In the genomic region with DNA sequence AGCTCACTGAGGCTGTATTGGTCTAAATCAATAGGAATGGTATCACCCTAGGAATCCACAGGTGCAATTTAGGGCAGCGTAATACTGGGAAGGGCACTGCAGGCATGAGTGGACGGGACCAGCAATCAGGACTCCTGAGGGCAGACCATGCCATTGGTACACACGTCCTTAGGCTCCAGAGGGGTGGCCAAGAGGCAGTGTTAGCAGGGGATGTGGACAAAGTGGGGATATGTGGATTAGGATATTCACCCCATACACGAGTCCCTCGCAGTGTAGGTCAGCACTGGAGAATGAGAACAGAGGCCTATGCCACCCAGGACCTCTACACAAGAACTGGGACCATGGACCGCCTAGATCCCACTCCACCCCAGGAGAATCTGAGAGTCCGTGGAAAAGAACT, we compare ENCODE assay signal across 17 cellular contexts.
A peak's percentile ranks its signal among the peaks of the same experiment; 100 is the strongest.
DNase-seq lines count a peak whose midpoint lies in the region; ATAC-seq lines count a peak whose summit lies in the region.
"Had no signal": no experiment of that assay in that cellular context is flagged by ENCODE, and none has a peak within 500 bp of the region (broad histone marks: within the 10 kb centered on the region; RNA-seq: fewer than 3 reads in every experiment).

No MANE protein-coding gene starts in this region.

- peak overlapping the region; percentile 62 for H2BK120ac ChIP-seq in neuronal stem cell (ENCODE audit: low read depth, low read length)

- H2AK5ac ChIP-seq in neuronal stem cell (ENCODE audit: low read depth, low read length) = peak overlapping the region; percentile 68

- no peak overlapping the region for H3K4ac ChIP-seq in neuronal stem cell (ENCODE audit: low read length)

- no peak overlapping the region for H2BK12ac ChIP-seq in neuronal stem cell (ENCODE audit: low read length)

- no peak overlapping the region for H3K14ac ChIP-seq in neuronal stem cell (ENCODE audit: low read length)

- no peaks in the 10 kb centered on the region for H3K36me3 ChIP-seq in neuronal stem cell (replicated peaks in 1 of 2; ENCODE audit: control insufficient read depth in 2 of 2, insufficient read depth in 2 of 2, low read length in 2 of 2)
- H3K36me3 ChIP-seq: BLaER1 treated with 17β-estradiol and CSF1 and Interleukin-3, amounts not matched to agents 10 nM and 100 nM had no signal

- no peak overlapping the region for H3K4me2 ChIP-seq in neuronal stem cell (ENCODE audit: insufficient read depth, low read length, poor library complexity, severe bottlenecking)
- H3K4me2 ChIP-seq: A549; BLaER1 treated with 17β-estradiol and CSF1 and Interleukin-3, amounts not matched to agents 10 nM and 100 nM had no signal

- H3K9ac ChIP-seq in neuronal stem cell (ENCODE audit: low read depth, low read length, poor library complexity) = peak overlapping the region; percentile 13
- H3K9ac ChIP-seq: BLaER1 treated with 17β-estradiol and CSF1 and Interleukin-3, amounts not matched to agents 10 nM and 100 nM had no signal

- no peak overlapping the region for H3K4me3 ChIP-seq in neuronal stem cell (ENCODE audit: low read length in 2 of 2)
- H3K4me3 ChIP-seq: A549; BLaER1 treated with 17β-estradiol and CSF1 and Interleukin-3, amounts not matched to agents 10 nM and 100 nM had no signal

- WGBS in neuronal stem cell (ENCODE audit: extremely low coverage in 2 of 2, insufficient read length in 2 of 2, insufficient replicate concordance in 1 of 2), 2 donors = no CpG with 5 or more reads among the region's 7 CpGs

- ATAC-seq in HG03565 (IDR thresholded peaks at IDR 0.05; ENCODE audit: unreplicated experiment) = no peak
- ATAC-seq: A549; CD8-positive, alpha-beta T cell had no signal

- H3K36me3 Mint-ChIP-seq in activated CD4-positive, alpha-beta T cell treated with anti-CD3 and anti-CD28 coated beads, Interleukin-2, amount 10 ng/mL, durations not matched to agents 24 days and 14 days (ENCODE audit: low read depth) = no peaks in the 10 kb centered on the region
- H3K36me3 Mint-ChIP-seq: CD8-positive, alpha-beta T cell had no signal

- no peaks in the 10 kb centered on the region for H3K9me3 Mint-ChIP-seq in activated CD4-positive, alpha-beta T cell treated with anti-CD3 and anti-CD28 coated beads, Interleukin-2, amount 10 ng/mL, durations not matched to agents 24 days and 14 days
- H3K9me3 Mint-ChIP-seq: CD4-positive, alpha-beta T cell; CD8-positive, alpha-beta T cell had no signal

- H3K23ac ChIP-seq in neuronal stem cell (ENCODE audit: low read depth, low read length, poor library complexity) = no peak overlapping the region

- no peak overlapping the region for H4K8ac ChIP-seq in neuronal stem cell (ENCODE audit: low read depth, low read length)

- H3K4me3 Mint-ChIP-seq in activated CD4-positive, alpha-beta T cell treated with anti-CD3 and anti-CD28 coated beads, Interleukin-2, amount 10 ng/mL, durations not matched to agents 24 days and 14 days = no peak overlapping the region
- H3K4me3 Mint-ChIP-seq: B cell; CD4-positive, alpha-beta T cell; CD8-positive, alpha-beta T cell had no signal

- H2AFZ ChIP-seq in neuronal stem cell (ENCODE audit: low read length) = no peak overlapping the region

- no peak overlapping the region for H2BK5ac ChIP-seq in neuronal stem cell (ENCODE audit: low read length)

- no peak overlapping the region for H2BK15ac ChIP-seq in neuronal stem cell (ENCODE audit: low read length)

- no peaks in the 10 kb centered on the region for H3K27me3 Mint-ChIP-seq in activated CD4-positive, alpha-beta T cell treated with anti-CD3 and anti-CD28 coated beads, Interleukin-2, amount 10 ng/mL, durations not matched to agents 24 days and 14 days
- H3K27me3 Mint-ChIP-seq: B cell; CD4-positive, alpha-beta T cell had no signal

- H3K27ac ChIP-seq in neuronal stem cell (replicated peaks; ENCODE audit: low read length) = no peak overlapping the region
- H3K27ac ChIP-seq: 22Rv1; A549; BLaER1 treated with 17β-estradiol and CSF1 and Interleukin-3, amounts not matched to agents 10 nM and 100 nM; C4-2B had no signal

- no peak overlapping the region for H3K18ac ChIP-seq in neuronal stem cell (ENCODE audit: low read length)

- intact Hi-C loops in activated CD4-positive, alpha-beta T cell treated with anti-CD3 and anti-CD28 coated beads, Interleukin-2, amount 10 ng/mL, durations not matched to agents 24 days and 14 days (cut with micrococcal nuclease) = no loop called here

- H3K27me3 ChIP-seq in neuronal stem cell (ENCODE audit: control insufficient read depth in 3 of 3, insufficient read depth in 3 of 3, low read depth in 1 of 3, low read length in 3 of 3) = no peaks in the 10 kb centered on the region
- H3K27me3 ChIP-seq: BLaER1 treated with 17β-estradiol and CSF1 and Interleukin-3, amounts not matched to agents 10 nM and 100 nM had no signal

- peak; percentile 37 for DNase-seq in activated CD4-positive, alpha-beta T cell treated with anti-CD3 and anti-CD28 coated beads, Interleukin-2, amount 10 ng/mL, durations not matched to agents 24 days and 14 days
- no peak for DNase-seq in activated CD4-positive, alpha-beta T cell treated with anti-CD3 and anti-CD28 coated beads, Interleukin-2, amount 50 U/mL, for 48 hours
- DNase-seq in neuronal stem cell (ENCODE audit: low spot score) (no peak), NCI-H2029 treated with DMSO at 0.1 percent for 48 hours (lab: John Stamatoyannopoulos, UW) (no peak)
- DNase-seq: AML-193; Caco-2; Calu3; CD4-positive, alpha-beta T cell; CD8-positive, alpha-beta T cell; DMS79 treated with DMSO at 0.1 percent for 48 hours; GF-D8 had no signal

- H3K4me1 Mint-ChIP-seq in activated CD4-positive, alpha-beta T cell treated with anti-CD3 and anti-CD28 coated beads, Interleukin-2, amount 10 ng/mL, durations not matched to agents 24 days and 14 days = no peaks in the 10 kb centered on the region

- no peak overlapping the region for H3K27ac Mint-ChIP-seq in activated CD4-positive, alpha-beta T cell treated with anti-CD3 and anti-CD28 coated beads, Interleukin-2, amount 10 ng/mL, durations not matched to agents 24 days and 14 days
- H3K27ac Mint-ChIP-seq: B cell; CD4-positive, alpha-beta T cell; CD8-positive, alpha-beta T cell had no signal

- H3K79me1 ChIP-seq in neuronal stem cell (ENCODE audit: low read depth, low read length) = no peaks in the 10 kb centered on the region

- H4K91ac ChIP-seq in neuronal stem cell (ENCODE audit: low read depth, low read length, poor library complexity) = no peak overlapping the region

- peaks cover 0 to 2% of the 10 kb centered on the region in 2 donors for H3K4me1 ChIP-seq in neuronal stem cell (ENCODE audit: control insufficient read depth in 2 of 2, insufficient read depth in 1 of 2, low read depth in 1 of 2, low read length in 2 of 2)
- H3K4me1 ChIP-seq: A549; BLaER1 treated with 17β-estradiol and CSF1 and Interleukin-3, amounts not matched to agents 10 nM and 100 nM; Caco-2 had no signal

- H3K9me3 ChIP-seq in neuronal stem cell (replicated peaks in 1 of 2; ENCODE audit: control insufficient read depth in 2 of 2, insufficient read depth in 1 of 2, low read depth in 1 of 2, low read length in 2 of 2) = no peaks in the 10 kb centered on the region
- H3K9me3 ChIP-seq: A549; BLaER1 treated with 17β-estradiol and CSF1 and Interleukin-3, amounts not matched to agents 10 nM and 100 nM; Caco-2 had no signal
